Comparison of ENCODE assay signal across 24 cellular contexts in the genomic region with DNA sequence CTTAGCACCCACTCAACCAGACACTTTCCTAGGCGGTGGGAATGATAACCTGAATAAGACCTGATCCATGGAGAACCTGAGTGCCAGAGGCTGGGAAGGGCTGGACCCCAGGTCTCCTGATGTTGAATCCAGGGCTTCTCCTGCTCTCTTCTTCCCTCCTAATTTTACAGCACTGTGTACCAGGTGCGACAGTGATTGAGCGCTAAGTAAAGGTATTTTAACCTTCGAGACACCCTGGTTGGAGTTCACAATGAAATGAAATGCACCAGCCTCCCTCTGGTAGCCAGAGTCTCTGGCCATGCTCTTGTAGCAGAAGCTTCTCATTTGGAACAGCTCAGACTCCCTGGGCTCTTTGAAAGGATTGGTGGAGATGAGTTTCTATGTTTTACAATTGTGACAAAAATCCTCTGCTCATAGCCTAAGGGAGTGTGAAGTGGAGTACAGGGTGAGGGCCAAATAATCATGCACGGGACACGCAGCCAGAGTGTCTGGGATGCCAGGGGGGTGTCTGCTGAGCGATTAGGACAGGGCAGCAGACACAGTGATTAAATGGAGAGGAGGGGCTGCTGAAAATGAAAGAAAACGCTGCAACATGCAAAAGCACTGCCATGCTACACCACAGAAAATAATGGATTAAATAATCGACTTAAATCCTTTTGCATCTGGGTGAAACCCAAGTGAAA.
DNase-seq lines count a peak whose midpoint lies in the region; ATAC-seq and TF ChIP-seq lines count a peak whose summit lies in the region.
"Had no signal": no experiment of that assay in that cellular context is flagged by ENCODE, and none has a peak within 500 bp of the region (broad histone marks: within the 10 kb centered on the region; RNA-seq: fewer than 3 reads in every experiment).

No MANE protein-coding gene starts in this region.

- no peak overlapping the region for H2BK120ac ChIP-seq in IMR-90 (ENCODE audit: low read depth, low read length)

- H3K4me1 Mint-ChIP-seq in mesothelial cell of epicardium = peaks cover 26% of the 10 kb centered on the region
- H3K4me1 Mint-ChIP-seq: activated CD4-positive, alpha-beta T cell treated with anti-CD3 and anti-CD28 coated beads, Interleukin-2, amount 10 ng/mL, durations not matched to agents 7 days and 5 days; stimulated activated effector memory CD8-positive, alpha-beta T cell treated with anti-CD3 and anti-CD28 coated beads, Interleukin-12 subunit alpha, Interleukin-12 subunit beta, amount 100 ng/mL, for 72 hours had no signal

- no peak for TF ChIP-seq RAD21 in IMR-90 (IDR thresholded peaks at IDR 0.05; ENCODE audit: low read length)

- H3K4me3 Mint-ChIP-seq in mesothelial cell of epicardium = peak overlapping the region; percentile 7
- H3K4me3 Mint-ChIP-seq: activated CD4-positive, alpha-beta T cell treated with anti-CD3 and anti-CD28 coated beads, Interleukin-2, amount 10 ng/mL, durations not matched to agents 7 days and 5 days; CD14-positive monocyte; effector memory CD8-positive, alpha-beta T cell; stimulated activated effector memory CD8-positive, alpha-beta T cell treated with anti-CD3 and anti-CD28 coated beads, Interleukin-12 subunit alpha, Interleukin-12 subunit beta, amount 100 ng/mL, for 72 hours had no signal

- H3K27me3 ChIP-seq in IMR-90 (ENCODE audit: control insufficient read depth, insufficient read depth, low read length) = peaks cover 2% of the 10 kb centered on the region; the same call in 1 of the 2 replicates
- H3K27me3 ChIP-seq in fibroblast of lung (ENCODE audit: control insufficient read depth, insufficient read depth, low read length) = no peaks in the 10 kb centered on the region
- H3K27me3 ChIP-seq in dorsolateral prefrontal cortex = peaks cover 0 to 21% (median 0%) of the 10 kb centered on the region in 45 donors
- H3K27me3 ChIP-seq: adrenal gland, brain microvascular endothelial cell, gastroesophageal sphincter had no signal

- no TSS peak for BruUV-seq in IMR-90 (replicated peaks; lab: Mats Ljungman, UMichigan)

- no peaks in the 10 kb centered on the region for H3K36me3 Mint-ChIP-seq in mesothelial cell of epicardium
- H3K36me3 Mint-ChIP-seq: CD14-positive monocyte; stimulated activated effector memory CD8-positive, alpha-beta T cell treated with anti-CD3 and anti-CD28 coated beads, Interleukin-12 subunit alpha, Interleukin-12 subunit beta, amount 100 ng/mL, for 72 hours had no signal

- H4K5ac ChIP-seq in IMR-90 (ENCODE audit: low read depth, low read length) = no peak overlapping the region

- dilution Hi-C loops in IMR-90 (cut with HindIII; ENCODE audit: low sequenced_read_pairs, unreplicated experiment) = no loop called here

- in situ Hi-C loops in IMR-90 (cut with MboI; ENCODE audit: low sequenced_read_pairs) = no loop called here

- H3K9ac ChIP-seq in IMR-90 (ENCODE audit: low read depth, low read length) (no peak overlapping the region), fibroblast of lung (ENCODE audit: insufficient read depth, low read length) (no peak overlapping the region)
- H3K9ac ChIP-seq: KMS-11 had no signal

- H3K23ac ChIP-seq in IMR-90 (ENCODE audit: low read depth, low read length) = no peak overlapping the region

- H4K91ac ChIP-seq in IMR-90 (ENCODE audit: insufficient read depth, low read depth, low read length) = no peak overlapping the region

- H3K27ac ChIP-seq in IMR-90 (ENCODE audit: insufficient read depth, low read length) = no peak overlapping the region
- H3K27ac ChIP-seq in fibroblast of lung (ENCODE audit: insufficient read depth, low read length) = no peak overlapping the region
- H3K27ac ChIP-seq in dorsolateral prefrontal cortex = no peak overlapping the region
- H3K27ac ChIP-seq: adrenal gland, brain microvascular endothelial cell, gastroesophageal sphincter, KMS-11 had no signal

- H3K9me3 ChIP-seq in IMR-90 (ENCODE audit: control insufficient read depth, insufficient read depth, low read length) = 0 out of 2 replicates have a peak, but pooled peaks cover 1% of the 10 kb centered on the region
- H3K9me3 ChIP-seq in fibroblast of lung (ENCODE audit: control insufficient read depth, insufficient read depth, low read depth, low read length) = no peaks in the 10 kb centered on the region
- H3K9me3 ChIP-seq: adrenal gland, gastroesophageal sphincter had no signal

- H3K9me1 ChIP-seq in IMR-90 (ENCODE audit: insufficient read depth, low read length) = no peaks in the 10 kb centered on the region

- no peaks in the 10 kb centered on the region for H3K36me3 ChIP-seq in IMR-90 (ENCODE audit: control insufficient read depth, insufficient read depth, low read length)
- no peaks in the 10 kb centered on the region for H3K36me3 ChIP-seq in fibroblast of lung (ENCODE audit: control insufficient read depth, insufficient read depth, low read length)
- H3K36me3 ChIP-seq: adrenal gland, brain microvascular endothelial cell, gastroesophageal sphincter had no signal

- POLR2A ChIA-PET in IMR-90 (lab: Charles Lee; ENCODE audit: unreplicated experiment) = no interaction called here

- peaks cover 10% of the 10 kb centered on the region for H3K9me3 Mint-ChIP-seq in mesothelial cell of epicardium
- H3K9me3 Mint-ChIP-seq: activated CD4-positive, alpha-beta T cell treated with anti-CD3 and anti-CD28 coated beads, Interleukin-2, amount 10 ng/mL, durations not matched to agents 7 days and 5 days; effector memory CD8-positive, alpha-beta T cell; stimulated activated effector memory CD8-positive, alpha-beta T cell treated with anti-CD3 and anti-CD28 coated beads, Interleukin-12 subunit alpha, Interleukin-12 subunit beta, amount 100 ng/mL, for 72 hours had no signal

- no peak overlapping the region for H3K14ac ChIP-seq in IMR-90 (replicated peaks; ENCODE audit: low read depth, low read length)

- ATAC-seq in IMR-90 (ENCODE audit: low read depth) (peak; percentile 48), left lobe of liver (no peak)
- ATAC-seq: effector memory CD8-positive, alpha-beta T cell; gastroesophageal sphincter had no signal

- H3K4me1 ChIP-seq in IMR-90 (ENCODE audit: control insufficient read depth, insufficient read depth, low read length) (no peaks in the 10 kb centered on the region; the same call in 1 of the 2 replicates), fibroblast of lung (ENCODE audit: control insufficient read depth, extremely low read depth, insufficient read depth, low read length) (no peaks in the 10 kb centered on the region)
- H3K4me1 ChIP-seq: adrenal gland, gastroesophageal sphincter had no signal

- no peaks in the 10 kb centered on the region for H3K79me2 ChIP-seq in fibroblast of lung (ENCODE audit: control insufficient read depth, insufficient read depth, low read length)

- TF ChIP-seq POLR2A in IMR-90 (IDR thresholded peaks at IDR 0.05; ENCODE audit: low read depth, low read length) = no peak

- H3K4me2 ChIP-seq in IMR-90 (ENCODE audit: low read depth, low read length) = peak overlapping the region; percentile 75
- peak overlapping the region; percentile 42 for H3K4me2 ChIP-seq in fibroblast of lung (ENCODE audit: extremely low read depth, insufficient read depth, low read length)
- H3K4me2 ChIP-seq: KMS-11 had no signal

- H2BK20ac ChIP-seq in IMR-90 (ENCODE audit: low read depth, low read length) = no peak overlapping the region

- H4K20me1 ChIP-seq in IMR-90 (ENCODE audit: insufficient read depth, low read length) (no peaks in the 10 kb centered on the region), fibroblast of lung (ENCODE audit: control insufficient read depth, extremely low read depth, insufficient read depth, low read length) (no peaks in the 10 kb centered on the region)

- H3K18ac ChIP-seq in IMR-90 (ENCODE audit: low read depth, low read length) = no peak overlapping the region

- no peak overlapping the region for H2BK5ac ChIP-seq in IMR-90 (ENCODE audit: low read depth, low read length, poor library complexity, severe bottlenecking)

- 25% methylated on average over 2 of the region's 9 CpGs; no CpG with 5 or more reads in 1 of the 2 experiments for WGBS in IMR-90 (ENCODE audit: extremely low coverage in 2 of 2, insufficient read length in 1 of 2), 2 experiments

- peak overlapping the region; percentile 65 for H3K27ac Mint-ChIP-seq in mesothelial cell of epicardium
- H3K27ac Mint-ChIP-seq: activated CD4-positive, alpha-beta T cell treated with anti-CD3 and anti-CD28 coated beads, Interleukin-2, amount 10 ng/mL, durations not matched to agents 7 days and 5 days; CD14-positive monocyte; effector memory CD8-positive, alpha-beta T cell; stimulated activated effector memory CD8-positive, alpha-beta T cell treated with anti-CD3 and anti-CD28 coated beads, Interleukin-12 subunit alpha, Interleukin-12 subunit beta, amount 100 ng/mL, for 72 hours had no signal

- no peak overlapping the region for H4K8ac ChIP-seq in IMR-90 (ENCODE audit: low read depth in 2 of 2, low read length in 2 of 2)

- H2BK15ac ChIP-seq in IMR-90 (ENCODE audit: low read depth, low read length) = no peak overlapping the region

- H2AK9ac ChIP-seq in IMR-90 (replicated peaks; ENCODE audit: low read depth, low read length, poor library complexity) = no peak overlapping the region

- no peak overlapping the region for H3K4ac ChIP-seq in IMR-90 (ENCODE audit: low read depth, low read length)

- no peaks in the 10 kb centered on the region for H3K79me1 ChIP-seq in IMR-90 (ENCODE audit: low read depth in 1 of 2, low read length in 2 of 2)

- H3K27me3 Mint-ChIP-seq in mesothelial cell of epicardium (ENCODE audit: low read depth) = peaks cover 12% of the 10 kb centered on the region

- TF ChIP-seq CTCF in IMR-90 (conservative IDR thresholded peaks at IDR 0.05; ENCODE audit: low read depth, low read length) (no peak), fibroblast of lung (conservative IDR thresholded peaks at IDR 0.05 in 1 of 2, IDR thresholded peaks at IDR 0.05 in 1 of 2; ENCODE audit: low read depth in 1 of 2, low read length in 2 of 2) (no peak), mesothelial cell of epicardium (IDR thresholded peaks at IDR 0.05; ENCODE audit: unreplicated experiment) (no peak), dorsolateral prefrontal cortex (IDR thresholded peaks at IDR 0.05 in 54 of 56, conservative IDR thresholded peaks at IDR 0.05 in 2 of 56; ENCODE audit: low read depth in 1 of 56, partially characterized antibody in 56 of 56) (no peak)

- intact Hi-C loops in IMR-90 (cut with micrococcal nuclease) (no loop called here), dorsolateral prefrontal cortex (cut with DNase I) (no loop called here)

- H2AFZ ChIP-seq in IMR-90 (replicated peaks; ENCODE audit: low read length, poor library complexity) = peak overlapping the region; percentile 18
- no peak overlapping the region for H2AFZ ChIP-seq in fibroblast of lung (ENCODE audit: low read length)

- H3K4me3 ChIP-seq in IMR-90 (ENCODE audit: insufficient read depth, low read depth, low read length) = peak overlapping the region; percentile 30
- peak overlapping the region in 2 of 4 experiments; percentile 17 to 22 for H3K4me3 ChIP-seq in fibroblast of lung (replicated peaks in 1 of 4; ENCODE audit: control extremely low read depth in 1 of 4, insufficient read depth in 1 of 4, low read depth in 3 of 4, low read length in 4 of 4)
- peak overlapping the region in 2 of 59 donors; percentile 18 to 29 for H3K4me3 ChIP-seq in dorsolateral prefrontal cortex
- H3K4me3 ChIP-seq: adrenal gland, gastroesophageal sphincter, lung had no signal

- DNase-seq in AG20443 (ENCODE audit: low spot score) (peak; percentile 17), IMR-90 (no peak), fibroblast of lung (ENCODE audit: low read depth in 2 of 2) (no peak), mesothelial cell of epicardium (ENCODE audit: low spot score in 2 of 2, unreplicated experiment in 2 of 2) (no peak), activated gamma-delta T cell treated with Interleukin-2 at 50 U/mL for 16 hours (no peak), left lobe of liver (ENCODE audit: low spot score) (no peak), RPMI8226 (no peak), dorsolateral prefrontal cortex (no peak)
- DNase-seq: ACHN; activated CD4-positive, alpha-beta T cell treated with anti-CD3 and anti-CD28 coated beads, Interleukin-2, amount 10 ng/mL, durations not matched to agents 7 days and 5 days; activated naive CD4-positive, alpha-beta T cell treated with Interleukin-2 at 50 U/mL for 16 hours; activated T-cell treated with anti-CD3 and anti-CD28 coated beads, Interleukin-2, amount 50 U/mL, for 48 hours; effector memory CD8-positive, alpha-beta T cell; NCI-H146; NCI-H2171; NCI-H69; substantia nigra had no signal

- H3K56ac ChIP-seq in IMR-90 (ENCODE audit: extremely low read depth, insufficient read depth, low read length) = no peak overlapping the region

- H2AK5ac ChIP-seq in IMR-90 (ENCODE audit: low read depth, low read length) = no peak overlapping the region

- CTCF ChIA-PET in IMR-90 (lab: Yijun Ruan, JAX) = no interaction called here
